Comparison of ENCODE assay signal across 28 cellular contexts in the genomic region with DNA sequence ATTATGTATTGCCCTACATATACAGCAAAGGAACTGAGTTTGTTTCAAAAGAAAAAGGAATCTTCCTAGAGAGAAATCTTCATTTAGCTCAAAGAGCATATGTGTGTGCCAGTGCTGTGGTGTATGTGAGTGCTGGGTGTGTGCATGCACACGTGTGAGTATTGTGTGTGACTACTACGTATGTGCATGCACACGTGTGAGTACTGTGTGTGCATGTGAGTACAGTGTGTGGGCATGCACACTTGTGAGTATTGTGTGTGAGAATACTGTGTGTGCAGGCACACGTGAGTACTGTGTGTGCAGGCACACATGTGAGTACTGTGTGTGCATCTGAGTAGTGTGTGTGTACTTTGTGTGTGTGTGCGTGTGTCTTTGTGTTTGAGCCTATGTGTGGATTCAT.
A peak's percentile ranks its signal among the peaks of the same experiment; 100 is the strongest.
DNase-seq lines count a peak whose midpoint lies in the region; ATAC-seq, FAIRE-seq and TF ChIP-seq lines count a peak whose summit lies in the region.
"Had no signal": no experiment of that assay in that cellular context is flagged by ENCODE, and none has a peak within 500 bp of the region (broad histone marks: within the 10 kb centered on the region; RNA-seq: fewer than 3 reads in every experiment).

No MANE protein-coding gene starts in this region.

- TF ChIP-seq POLR2A in GM12891 (IDR thresholded peaks at IDR 0.05; ENCODE audit: low read depth, low read length), result no peak
- no peak for TF ChIP-seq POLR2A in H1 (IDR thresholded peaks at IDR 0.05; ENCODE audit: control extremely low read depth in 1 of 2, low read depth in 2 of 2, low read length in 2 of 2)

- intact Hi-C loops in upper lobe of right lung (cut with DNase I), result no loop called here

- no peaks in the 10 kb centered on the region for H3K27me3 ChIP-seq in H1 (replicated peaks in 1 of 4; ENCODE audit: control insufficient read depth in 3 of 4, extremely low read depth in 1 of 4, insufficient read depth in 3 of 4, low read length in 3 of 4)
- H3K27me3 ChIP-seq in mesenchymal stem cell (ENCODE audit: control insufficient read depth in 1 of 2, insufficient read depth in 1 of 2, low read length in 2 of 2), result no peaks in the 10 kb centered on the region
- no peaks in the 10 kb centered on the region for H3K27me3 ChIP-seq in upper lobe of right lung
- no peaks in the 10 kb centered on the region for H3K27me3 ChIP-seq in MG63
- H3K27me3 ChIP-seq: BE2C, BLaER1 had no signal

- H2AFZ ChIP-seq in H1 (ENCODE audit: low read length), result no peak overlapping the region
- no peak overlapping the region for H2AFZ ChIP-seq in mesenchymal stem cell (ENCODE audit: low read depth, low read length)

- H3K23ac ChIP-seq in H1 (ENCODE audit: insufficient read length), result no peak overlapping the region
- no peak overlapping the region for H3K23ac ChIP-seq in mesenchymal stem cell (ENCODE audit: low read length in 2 of 2)

- FAIRE-seq in GM12891 (lab: Jason Lieb, UNC), result peak; percentile 62
- no peak for FAIRE-seq in H1 (lab: Jason Lieb, UNC)
- FAIRE-seq: A204.1, GM12878, GM19239 had no signal

- no peak overlapping the region for H3K56ac ChIP-seq in H1 (replicated peaks; ENCODE audit: insufficient read length, low read depth, low read length)

- H3K27ac ChIP-seq in H1 (ENCODE audit: low read depth, low read length), result no peak overlapping the region
- H3K27ac ChIP-seq in mesenchymal stem cell (ENCODE audit: low read length, poor library complexity, severe bottlenecking), result no peak overlapping the region
- no peak overlapping the region for H3K27ac ChIP-seq in upper lobe of right lung
- H3K27ac ChIP-seq: BLaER1 had no signal

- CTCF ChIA-PET in H1 (lab: Charles Lee; ENCODE audit: partially characterized antibody), result interaction anchor here (0.7 to 2.2 kb wide), 4 partner anchors 12 to 271 kb away, joined by 3 to 7 read pairs (median 4); no protein-coding TSS in a partner anchor

- TF ChIP-seq CTCF in H1 (IDR thresholded peaks at IDR 0.05; ENCODE audit: control extremely low read depth in 1 of 3, insufficient read depth in 1 of 3, low read depth in 1 of 3, low read length in 3 of 3) (no peak), upper lobe of right lung (IDR thresholded peaks at IDR 0.05) (no peak)

- H3K79me1 ChIP-seq in H1 (ENCODE audit: low read depth, low read length) (no peaks in the 10 kb centered on the region), mesenchymal stem cell (replicated peaks; ENCODE audit: low read length, poor library complexity, severe bottlenecking) (no peaks in the 10 kb centered on the region)

- H3K14ac ChIP-seq in H1 (ENCODE audit: insufficient read length) (no peak overlapping the region), mesenchymal stem cell (ENCODE audit: low read length in 2 of 2) (no peak overlapping the region)

- H3K36me3 Mint-ChIP-seq in effector memory CD8-positive, alpha-beta T cell (ENCODE audit: insufficient read depth), result peaks cover 2% of the 10 kb centered on the region
- H3K36me3 Mint-ChIP-seq: CD14-positive monocyte; CD4-positive, CD25-positive, alpha-beta regulatory T cell had no signal

- peaks cover 9 to 22% of the 10 kb centered on the region in 2 donors for H3K9me3 Mint-ChIP-seq in effector memory CD8-positive, alpha-beta T cell

- H3K4me2 ChIP-seq in H1 (ENCODE audit: insufficient read depth in 1 of 2, low read depth in 2 of 2, low read length in 2 of 2), result no peak overlapping the region
- H3K4me2 ChIP-seq in mesenchymal stem cell (ENCODE audit: low read length, poor library complexity, severe bottlenecking), result no peak overlapping the region
- H3K4me2 ChIP-seq: BLaER1 had no signal

- H2BK12ac ChIP-seq in H1 (ENCODE audit: low read depth, low read length) (no peak overlapping the region), mesenchymal stem cell (ENCODE audit: low read length in 2 of 2) (no peak overlapping the region)

- peaks cover 0 to 3% of the 10 kb centered on the region in 2 experiments; a peak in 1 of 4 replicates for H3K9me3 ChIP-seq in H1 (ENCODE audit: insufficient read depth in 2 of 2, low read depth in 1 of 2, low read length in 1 of 2)
- H3K9me3 ChIP-seq in mesenchymal stem cell (ENCODE audit: control insufficient read depth, low read length), result peaks cover 12% of the 10 kb centered on the region
- H3K9me3 ChIP-seq in upper lobe of right lung, result peaks cover 6% of the 10 kb centered on the region
- H3K9me3 ChIP-seq in MG63, result peaks cover 5% of the 10 kb centered on the region
- H3K9me3 ChIP-seq: BE2C had no signal

- POLR2A ChIA-PET in H1 (lab: Charles Lee; ENCODE audit: partially characterized antibody), result no interaction called here

- H4K91ac ChIP-seq in H1 (replicated peaks; ENCODE audit: insufficient read length, low read length) (no peak overlapping the region), mesenchymal stem cell (ENCODE audit: low read length) (peak overlapping the region; percentile 82)

- H2BK20ac ChIP-seq in H1 (ENCODE audit: low read length), result no peak overlapping the region

- 0 out of 2 replicates have a peak, but pooled peaks cover 2% of the 10 kb centered on the region for H3K23me2 ChIP-seq in H1 (ENCODE audit: low read depth, low read length)

- WGBS in H1 (ENCODE audit: extremely low coverage in 1 of 2, insufficient coverage in 1 of 2, insufficient read length in 1 of 2, insufficient replicate concordance in 2 of 2, low coverage in 1 of 2, low lambda C conversion rate in 2 of 2, missing lambda C conversion rate in 1 of 2), 2 experiments, result 94% methylated on average over 5 of the region's 5 CpGs; no CpG with 5 or more reads in 1 of the 2 experiments
- 71% methylated on average over 5 of the region's 5 CpGs for WGBS in mesenchymal stem cell

- no peak overlapping the region for H2BK5ac ChIP-seq in H1 (ENCODE audit: low read depth, low read length)
- H2BK5ac ChIP-seq in mesenchymal stem cell (ENCODE audit: low read depth, low read length, poor library complexity, severe bottlenecking), result no peak overlapping the region

- no peak overlapping the region for H2BK120ac ChIP-seq in H1 (replicated peaks; ENCODE audit: low read depth, low read length)
- H2BK120ac ChIP-seq in mesenchymal stem cell (ENCODE audit: low read depth, low read length), result no peak overlapping the region

- H4K8ac ChIP-seq in H1 (ENCODE audit: extremely low read depth, insufficient read depth, low read length), result no peak overlapping the region
- no peak overlapping the region for H4K8ac ChIP-seq in mesenchymal stem cell (ENCODE audit: low read length)

- H3K4me1 Mint-ChIP-seq in effector memory CD8-positive, alpha-beta T cell (ENCODE audit: low read depth in 2 of 2), result no peaks in the 10 kb centered on the region
- H3K4me1 Mint-ChIP-seq: CD14-positive monocyte; CD4-positive, alpha-beta memory T cell; CD4-positive, CD25-positive, alpha-beta regulatory T cell; CD8-positive, alpha-beta memory T cell had no signal

- no peak for TF ChIP-seq EP300 in H1 (IDR thresholded peaks at IDR 0.05; ENCODE audit: borderline replicate concordance in 1 of 2, low read depth in 2 of 2, low read length in 2 of 2)

- no peak overlapping the region; a peak in 1 of 7 replicates for H3K9ac ChIP-seq in H1 (replicated peaks in 1 of 4; ENCODE audit: extremely low read depth in 1 of 4, low read depth in 3 of 4, low read length in 3 of 4)
- no peak overlapping the region for H3K9ac ChIP-seq in mesenchymal stem cell (ENCODE audit: low read length)
- H3K9ac ChIP-seq: BLaER1 had no signal

- DNase-seq in GM12891 (ENCODE audit: insufficient read length, low spot score) (no peak), H1 (ENCODE audit: low read depth in 1 of 2, low spot score in 2 of 2) (no peak), mesenchymal stem cell (no peak), upper lobe of right lung (no peak), NCI-H1436 treated with DMSO at 0.1 percent for 48 hours (lab: John Stamatoyannopoulos, UW) (no peak), MG63 (no peak)
- no peak for DNase-seq in stimulated activated CD4-positive, alpha-beta T cell treated with anti-CD3 and anti-CD28 coated beads, Interleukin-4, amount 100 ng/mL, for 4 hours
- no peak for DNase-seq in effector memory CD8-positive, alpha-beta T cell
- DNase-seq: 8988T; ACHN; BE2C; C1 segment of cervical spinal cord; CD4-positive, alpha-beta memory T cell; CD4-positive, CD25-positive, alpha-beta regulatory T cell; CD8-positive, alpha-beta memory T cell; COR-L47; DMS 273 treated with DMSO at 0.1 percent for 48 hours; DMS153; DMS53; DMS79; DND-41; EL; GDM1 had no signal

- no peak overlapping the region for H4K5ac ChIP-seq in H1 (ENCODE audit: insufficient read length, low read depth, low read length)

- H3K4me3 Mint-ChIP-seq in effector memory CD8-positive, alpha-beta T cell, result no peak overlapping the region
- H3K4me3 Mint-ChIP-seq: CD14-positive monocyte; CD4-positive, alpha-beta memory T cell; CD4-positive, CD25-positive, alpha-beta regulatory T cell; CD8-positive, alpha-beta memory T cell had no signal

- no peak for TF ChIP-seq RAD21 in H1 (IDR thresholded peaks at IDR 0.05 in 1 of 2, conservative IDR thresholded peaks at IDR 0.05 in 1 of 2; ENCODE audit: low read depth in 2 of 2, low read length in 2 of 2)

- no peaks in the 10 kb centered on the region for H4K20me1 ChIP-seq in H1 (replicated peaks in 1 of 2; ENCODE audit: control insufficient read depth in 1 of 2, insufficient read depth in 2 of 2, low read length in 2 of 2)
- H4K20me1 ChIP-seq: BLaER1 had no signal

- peak; percentile 43 for ATAC-seq in upper lobe of right lung
- ATAC-seq in effector memory CD8-positive, alpha-beta T cell (replicated peaks), result no peak
- ATAC-seq: GM12878 had no signal

- H2BK15ac ChIP-seq in H1 (ENCODE audit: low read length), result no peak overlapping the region
- no peak overlapping the region for H2BK15ac ChIP-seq in mesenchymal stem cell (ENCODE audit: low read depth, poor library complexity, severe bottlenecking)

- 0 out of 4 replicates have a peak, but pooled peaks cover 0 to 3% of the 10 kb centered on the region in 2 experiments for H3K79me2 ChIP-seq in H1 (ENCODE audit: control insufficient read depth in 1 of 2, insufficient read depth in 2 of 2, low read length in 2 of 2)

- H3K36me3 ChIP-seq in H1 (ENCODE audit: control insufficient read depth in 2 of 4, insufficient read depth in 4 of 4, low read length in 3 of 4), result no peaks in the 10 kb centered on the region
- H3K36me3 ChIP-seq in mesenchymal stem cell (ENCODE audit: control insufficient read depth in 1 of 2, insufficient read depth in 2 of 2, low read depth in 1 of 2, low read length in 2 of 2), result no peaks in the 10 kb centered on the region
- H3K36me3 ChIP-seq in upper lobe of right lung, result no peaks in the 10 kb centered on the region
- no peaks in the 10 kb centered on the region for H3K36me3 ChIP-seq in MG63
- H3K36me3 ChIP-seq: BE2C, BLaER1 had no signal

- no peak overlapping the region for H3K4me3 ChIP-seq in H1 (ENCODE audit: extremely low read depth in 1 of 4, insufficient read depth in 2 of 4, low read depth in 3 of 4, low read length in 4 of 4)
- no peak overlapping the region for H3K4me3 ChIP-seq in mesenchymal stem cell (ENCODE audit: insufficient read depth in 1 of 2, low read depth in 1 of 2, low read length in 2 of 2)
- H3K4me3 ChIP-seq in upper lobe of right lung, result no peak overlapping the region
- H3K4me3 ChIP-seq in MG63, result no peak overlapping the region
- H3K4me3 ChIP-seq: BLaER1, GM12878 had no signal

- H3K27me3 Mint-ChIP-seq in effector memory CD8-positive, alpha-beta T cell, result peaks cover 18 to 43% of the 10 kb centered on the region in 2 donors

- no peak overlapping the region for H3K4ac ChIP-seq in H1 (replicated peaks; ENCODE audit: insufficient read length, low read depth, low read length)
- H3K4ac ChIP-seq in mesenchymal stem cell (ENCODE audit: low read depth in 1 of 2, low read length in 2 of 2), result no peak overlapping the region

- H3K18ac ChIP-seq in H1 (ENCODE audit: extremely low read depth, low read length), result no peak overlapping the region
- no peak overlapping the region for H3K18ac ChIP-seq in mesenchymal stem cell (ENCODE audit: low read depth in 1 of 2, low read length in 2 of 2)

- H3K4me1 ChIP-seq in H1 (replicated peaks in 1 of 4; ENCODE audit: control insufficient read depth in 3 of 4, insufficient read depth in 4 of 4, low read length in 3 of 4), result no peaks in the 10 kb centered on the region
- no peaks in the 10 kb centered on the region for H3K4me1 ChIP-seq in mesenchymal stem cell (ENCODE audit: control insufficient read depth, insufficient read depth, low read depth, low read length)
- no peaks in the 10 kb centered on the region for H3K4me1 ChIP-seq in upper lobe of right lung
- H3K4me1 ChIP-seq: BE2C, BLaER1 had no signal

- peak overlapping the region; percentile 94; the same call in 1 of the 2 replicates for H2AK5ac ChIP-seq in H1 (ENCODE audit: low read depth, low read length)
- no peak overlapping the region for H2AK5ac ChIP-seq in mesenchymal stem cell (ENCODE audit: low read length, severe bottlenecking)

- H3K27ac Mint-ChIP-seq in effector memory CD8-positive, alpha-beta T cell, result no peak overlapping the region
- H3K27ac Mint-ChIP-seq: CD14-positive monocyte; CD4-positive, alpha-beta memory T cell; CD4-positive, CD25-positive, alpha-beta regulatory T cell; CD8-positive, alpha-beta memory T cell had no signal
